1 cellular context compared by ENCODE assay signal in the genomic region with DNA sequence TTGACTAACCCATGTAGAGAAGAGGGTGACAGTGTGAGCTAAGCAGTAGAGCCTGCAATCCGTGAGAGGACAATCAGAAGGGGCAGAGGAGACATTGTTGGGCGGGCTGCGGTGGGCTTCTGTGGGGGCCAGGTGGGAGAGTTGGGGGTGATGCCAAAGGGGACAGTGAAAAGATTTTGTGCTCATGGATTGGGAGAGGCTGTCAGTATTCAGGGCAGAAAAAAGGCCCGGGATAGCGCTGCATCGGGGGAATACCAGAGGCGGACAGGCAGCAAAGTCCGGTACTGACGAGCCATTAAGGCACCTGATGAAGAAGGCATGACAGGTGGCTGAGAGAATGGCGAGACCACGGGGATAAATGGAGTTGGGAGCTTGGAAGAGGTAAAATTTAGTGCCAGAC.
TF ChIP-seq lines count a peak whose summit lies in the region.

No MANE protein-coding gene starts in this region.

TF ChIP-seq in WTC11, 78 proteins besides CTCF, POLR2A, EP300 and RAD21 (continued from another document):
- TF ChIP-seq, protein P1, sequence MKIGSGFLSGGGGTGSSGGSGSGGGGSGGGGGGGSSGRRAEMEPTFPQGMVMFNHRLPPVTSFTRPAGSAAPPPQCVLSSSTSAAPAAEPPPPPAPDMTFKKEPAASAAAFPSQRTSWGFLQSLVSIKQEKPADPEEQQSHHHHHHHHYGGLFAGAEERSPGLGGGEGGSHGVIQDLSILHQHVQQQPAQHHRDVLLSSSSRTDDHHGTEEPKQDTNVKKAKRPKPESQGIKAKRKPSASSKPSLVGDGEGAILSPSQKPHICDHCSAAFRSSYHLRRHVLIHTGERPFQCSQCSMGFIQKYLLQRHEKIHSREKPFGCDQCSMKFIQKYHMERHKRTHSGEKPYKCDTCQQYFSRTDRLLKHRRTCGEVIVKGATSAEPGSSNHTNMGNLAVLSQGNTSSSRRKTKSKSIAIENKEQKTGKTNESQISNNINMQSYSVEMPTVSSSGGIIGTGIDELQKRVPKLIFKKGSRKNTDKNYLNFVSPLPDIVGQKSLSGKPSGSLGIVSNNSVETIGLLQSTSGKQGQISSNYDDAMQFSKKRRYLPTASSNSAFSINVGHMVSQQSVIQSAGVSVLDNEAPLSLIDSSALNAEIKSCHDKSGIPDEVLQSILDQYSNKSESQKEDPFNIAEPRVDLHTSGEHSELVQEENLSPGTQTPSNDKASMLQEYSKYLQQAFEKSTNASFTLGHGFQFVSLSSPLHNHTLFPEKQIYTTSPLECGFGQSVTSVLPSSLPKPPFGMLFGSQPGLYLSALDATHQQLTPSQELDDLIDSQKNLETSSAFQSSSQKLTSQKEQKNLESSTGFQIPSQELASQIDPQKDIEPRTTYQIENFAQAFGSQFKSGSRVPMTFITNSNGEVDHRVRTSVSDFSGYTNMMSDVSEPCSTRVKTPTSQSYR (CRISPR knock-in tag; IDR thresholded peaks at IDR 0.05) = no peak
- no peak for TF ChIP-seq ZNF416 (CRISPR knock-in tag; IDR thresholded peaks at IDR 0.05)
TF ChIP-seq in WTC11: peak in this region for 0.
